In the genomic region with DNA sequence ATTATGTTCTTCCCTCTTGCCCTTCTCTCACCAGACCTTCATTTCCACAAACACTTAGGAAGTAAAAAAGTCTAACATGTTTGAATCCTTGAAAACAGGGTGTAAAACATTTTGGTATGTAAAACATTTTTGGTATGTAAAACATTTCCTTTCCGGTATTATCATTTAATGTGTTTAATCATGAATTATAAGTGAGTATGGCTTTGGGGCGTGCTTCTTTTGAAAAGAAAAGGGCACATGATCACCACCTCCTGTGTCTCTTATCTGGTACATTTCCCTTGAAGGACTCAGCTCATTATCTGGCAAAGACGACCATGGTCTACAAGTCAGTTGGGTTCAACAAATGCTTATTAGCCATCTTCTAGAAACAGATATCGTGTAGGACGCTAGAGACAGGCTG, we compare ENCODE assay signal across 2 cellular contexts.
TF ChIP-seq lines count a peak whose summit lies in the region.

No MANE protein-coding gene starts in this region.

TF ChIP-seq in IMR-90, 13 proteins besides CTCF, POLR2A, EP300 and RAD21:
- no peak for TF ChIP-seq NFE2L2 (IDR thresholded peaks at IDR 0.05; ENCODE audit: low read depth, low read length)
- TF ChIP-seq, protein P1, sequence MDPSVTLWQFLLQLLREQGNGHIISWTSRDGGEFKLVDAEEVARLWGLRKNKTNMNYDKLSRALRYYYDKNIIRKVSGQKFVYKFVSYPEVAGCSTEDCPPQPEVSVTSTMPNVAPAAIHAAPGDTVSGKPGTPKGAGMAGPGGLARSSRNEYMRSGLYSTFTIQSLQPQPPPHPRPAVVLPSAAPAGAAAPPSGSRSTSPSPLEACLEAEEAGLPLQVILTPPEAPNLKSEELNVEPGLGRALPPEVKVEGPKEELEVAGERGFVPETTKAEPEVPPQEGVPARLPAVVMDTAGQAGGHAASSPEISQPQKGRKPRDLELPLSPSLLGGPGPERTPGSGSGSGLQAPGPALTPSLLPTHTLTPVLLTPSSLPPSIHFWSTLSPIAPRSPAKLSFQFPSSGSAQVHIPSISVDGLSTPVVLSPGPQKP (IDR thresholded peaks at IDR 0.05; ENCODE audit: borderline replicate concordance, low read depth, low read length), result no peak
- no peak for TF ChIP-seq FOS (IDR thresholded peaks at IDR 0.05; ENCODE audit: low read depth, low read length)
- TF ChIP-seq SMC3 (IDR thresholded peaks at IDR 0.05; ENCODE audit: low read depth, low read length), result no peak
- no peak for TF ChIP-seq MAZ (IDR thresholded peaks at IDR 0.05; ENCODE audit: borderline replicate concordance, low read depth, low read length)
- TF ChIP-seq, protein P2, sequence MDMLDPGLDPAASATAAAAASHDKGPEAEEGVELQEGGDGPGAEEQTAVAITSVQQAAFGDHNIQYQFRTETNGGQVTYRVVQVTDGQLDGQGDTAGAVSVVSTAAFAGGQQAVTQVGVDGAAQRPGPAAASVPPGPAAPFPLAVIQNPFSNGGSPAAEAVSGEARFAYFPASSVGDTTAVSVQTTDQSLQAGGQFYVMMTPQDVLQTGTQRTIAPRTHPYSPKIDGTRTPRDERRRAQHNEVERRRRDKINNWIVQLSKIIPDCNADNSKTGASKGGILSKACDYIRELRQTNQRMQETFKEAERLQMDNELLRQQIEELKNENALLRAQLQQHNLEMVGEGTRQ (IDR thresholded peaks at IDR 0.05; ENCODE audit: low read depth, low read length), result no peak
- no peak for TF ChIP-seq CHD1 (IDR thresholded peaks at IDR 0.05; ENCODE audit: low read depth, low read length)
- no peak for TF ChIP-seq RCOR1 (IDR thresholded peaks at IDR 0.05; ENCODE audit: insufficient replicate concordance, low read length)
- no peak for TF ChIP-seq MAFK (IDR thresholded peaks at IDR 0.05; ENCODE audit: low read depth, low read length)
- TF ChIP-seq RFX5 (IDR thresholded peaks at IDR 0.05; ENCODE audit: low read depth, low read length), result no peak
- no peak for TF ChIP-seq MXI1 (IDR thresholded peaks at IDR 0.05; ENCODE audit: borderline replicate concordance, low read depth, low read length)
- TF ChIP-seq CEBPB (IDR thresholded peaks at IDR 0.05; ENCODE audit: low read depth, low read length), result no peak
- TF ChIP-seq BHLHE40 (IDR thresholded peaks at IDR 0.05; ENCODE audit: low read depth, low read length), result no peak
TF ChIP-seq in IMR-90: peak in this region for 0.

TF ChIP-seq in endothelial cell of umbilical vein, 7 proteins besides CTCF, POLR2A, EP300 and RAD21:
- no peak for TF ChIP-seq GATA2 (IDR thresholded peaks at IDR 0.05; ENCODE audit: insufficient read depth, insufficient read length, low read depth, low read length)
- no peak for TF ChIP-seq JUN (IDR thresholded peaks at IDR 0.05; ENCODE audit: borderline replicate concordance, insufficient read depth, insufficient read length, low read depth)
